11 cellular contexts compared by ENCODE assay signal in the genomic region with DNA sequence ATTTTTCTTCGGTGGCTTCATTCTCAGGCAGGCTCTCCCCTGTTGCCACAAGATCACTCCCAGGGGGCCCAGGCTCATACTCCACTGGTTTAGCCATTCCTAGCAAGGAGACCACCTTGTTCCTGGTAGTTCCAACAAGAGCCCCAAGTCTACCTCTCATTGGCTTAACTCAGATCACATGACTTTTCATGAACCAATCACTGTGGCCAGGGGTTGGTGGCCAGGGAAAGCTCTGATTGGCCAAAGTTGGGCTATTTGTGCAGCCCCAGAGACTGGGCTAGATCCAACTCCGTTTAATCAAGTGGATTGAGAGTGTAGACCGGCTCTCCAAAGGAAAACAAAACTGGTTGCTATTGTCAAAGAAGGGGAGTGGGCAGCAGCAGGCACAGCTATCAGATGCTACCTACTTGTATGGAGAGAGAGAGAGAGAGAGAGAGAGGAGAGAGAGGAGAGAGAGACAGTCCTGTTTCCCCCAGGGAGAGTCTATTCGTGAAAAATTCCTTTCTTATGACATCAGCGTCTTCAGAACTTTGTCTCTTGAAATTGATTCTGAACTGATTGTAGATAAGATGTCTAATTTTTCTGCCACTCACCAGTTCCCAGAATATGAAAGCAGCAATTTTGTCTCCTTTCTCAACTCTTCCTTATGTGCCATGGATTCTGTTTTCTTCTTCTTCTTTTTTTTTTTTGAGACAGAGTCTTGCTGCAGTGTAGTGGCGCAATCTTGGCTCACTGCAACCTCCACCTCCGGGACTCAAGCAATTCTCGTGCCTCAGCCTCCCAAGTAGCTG. TPM values are rescaled to one million over a fixed set of nuclear protein-coding genes. Genes with fewer than 3 reads are reported as not detected.
A peak's percentile ranks its signal among the peaks of the same experiment; 100 is the strongest.
DNase-seq lines count a peak whose midpoint lies in the region; ATAC-seq and TF ChIP-seq lines count a peak whose summit lies in the region.
"Had no signal": no experiment of that assay in that cellular context is flagged by ENCODE, and none has a peak within 500 bp of the region (broad histone marks: within the 10 kb centered on the region; RNA-seq: fewer than 3 reads in every experiment).

No MANE protein-coding gene starts in this region.

- peaks cover 24% of the 10 kb centered on the region for H3K4me1 Mint-ChIP-seq in nephron progenitor cell
- H3K4me1 Mint-ChIP-seq in activated T-helper 1 cell treated with anti-CD3 and anti-CD28 coated beads, Interleukin-12 subunit alpha, Interleukin-12 subunit beta, Interleukin-2, Interleukin-4 antibody, amounts not matched to agents 30 ng/mL and 10 ng/mL and 1 ng/mL, durations not matched to agents 14 hours and 24 hours and 36 hours (ENCODE audit: low read depth) = no peaks in the 10 kb centered on the region
- H3K4me1 Mint-ChIP-seq: central memory CD8-positive, alpha-beta T cell had no signal

- no peaks in the 10 kb centered on the region for H3K9me3 Mint-ChIP-seq in nephron progenitor cell
- no peaks in the 10 kb centered on the region for H3K9me3 Mint-ChIP-seq in activated T-helper 1 cell treated with anti-CD3 and anti-CD28 coated beads, Interleukin-12 subunit alpha, Interleukin-12 subunit beta, Interleukin-2, Interleukin-4 antibody, amounts not matched to agents 30 ng/mL and 10 ng/mL and 1 ng/mL, durations not matched to agents 14 hours and 24 hours and 36 hours
- H3K9me3 Mint-ChIP-seq: central memory CD8-positive, alpha-beta T cell had no signal

- H3K9me3 ChIP-seq in tibial nerve = no peaks in the 10 kb centered on the region

- H3K27me3 Mint-ChIP-seq in nephron progenitor cell (ENCODE audit: low read depth, poor library complexity) = peaks cover 12% of the 10 kb centered on the region
- peaks cover 7% of the 10 kb centered on the region for H3K27me3 Mint-ChIP-seq in activated T-helper 1 cell treated with anti-CD3 and anti-CD28 coated beads, Interleukin-12 subunit alpha, Interleukin-12 subunit beta, Interleukin-2, Interleukin-4 antibody, amounts not matched to agents 30 ng/mL and 10 ng/mL and 1 ng/mL, durations not matched to agents 14 hours and 24 hours and 36 hours (ENCODE audit: insufficient read depth)

- no peak for TF ChIP-seq EP300 in tibial nerve (IDR thresholded peaks at IDR 0.05)

- 50 to 63% methylated on average over 8 of the region's 8 CpGs for WGBS in tibial nerve, 2 donors

- H3K36me3 Mint-ChIP-seq in nephron progenitor cell (ENCODE audit: low read depth) = no peaks in the 10 kb centered on the region
- H3K36me3 Mint-ChIP-seq in activated T-helper 1 cell treated with anti-CD3 and anti-CD28 coated beads, Interleukin-12 subunit alpha, Interleukin-12 subunit beta, Interleukin-2, Interleukin-4 antibody, amounts not matched to agents 30 ng/mL and 10 ng/mL and 1 ng/mL, durations not matched to agents 14 hours and 24 hours and 36 hours (ENCODE audit: low read depth) = no peaks in the 10 kb centered on the region

- TF ChIP-seq POLR2A in tibial nerve (IDR thresholded peaks at IDR 0.05) = no peak

- H3K4me3 Mint-ChIP-seq in nephron progenitor cell = no peak overlapping the region
- no peak overlapping the region for H3K4me3 Mint-ChIP-seq in activated T-helper 1 cell treated with anti-CD3 and anti-CD28 coated beads, Interleukin-12 subunit alpha, Interleukin-12 subunit beta, Interleukin-2, Interleukin-4 antibody, amounts not matched to agents 30 ng/mL and 10 ng/mL and 1 ng/mL, durations not matched to agents 14 hours and 24 hours and 36 hours
- H3K4me3 Mint-ChIP-seq: central memory CD8-positive, alpha-beta T cell had no signal

- H3K36me3 ChIP-seq in tibial nerve = peaks cover 0 to 74% (median 0%) of the 10 kb centered on the region in 3 donors

- no peak overlapping the region for H3K27ac Mint-ChIP-seq in nephron progenitor cell
- no peak overlapping the region for H3K27ac Mint-ChIP-seq in activated T-helper 1 cell treated with anti-CD3 and anti-CD28 coated beads, Interleukin-12 subunit alpha, Interleukin-12 subunit beta, Interleukin-2, Interleukin-4 antibody, amounts not matched to agents 30 ng/mL and 10 ng/mL and 1 ng/mL, durations not matched to agents 14 hours and 24 hours and 36 hours

- no peak overlapping the region for H3K4me3 ChIP-seq in tibial nerve

- no peak overlapping the region for H3K27ac ChIP-seq in tibial nerve

- no peaks in the 10 kb centered on the region for H3K4me1 ChIP-seq in tibial nerve

- intact Hi-C loops in activated T-helper 1 cell treated with anti-CD3 and anti-CD28 coated beads, Interleukin-12 subunit alpha, Interleukin-12 subunit beta, Interleukin-2, Interleukin-4 antibody, amounts not matched to agents 30 ng/mL and 10 ng/mL and 1 ng/mL, durations not matched to agents 14 hours and 24 hours and 36 hours (cut with micrococcal nuclease) = no loop called here

- DNase-seq in AG08396 (ENCODE audit: low spot score) (peak; percentile 52), HuH-7 (ENCODE audit: low spot score) (peak; percentile 38), SW480 (ENCODE audit: low spot score) (peak; percentile 54), iPS DF 19.7 (ENCODE audit: low read depth, low spot score) (peak; percentile 74), nephron progenitor cell (no peak), tibial nerve (ENCODE audit: low spot score in 2 of 2) (no peak)
- DNase-seq in activated T-helper 1 cell treated with anti-CD3 and anti-CD28 coated beads, Interleukin-12 subunit alpha, Interleukin-12 subunit beta, Interleukin-2, Interleukin-4 antibody, amounts not matched to agents 30 ng/mL and 10 ng/mL and 1 ng/mL, durations not matched to agents 14 hours and 24 hours and 36 hours (ENCODE audit: low spot score) = no peak
- DNase-seq: activated CD4-positive, CD25-positive, alpha-beta regulatory T cell; DMS153 had no signal

- TF ChIP-seq CTCF in nephron progenitor cell (IDR thresholded peaks at IDR 0.05) (no peak), tibial nerve (IDR thresholded peaks at IDR 0.05) (no peak)

- H3K27me3 ChIP-seq in tibial nerve = no peaks in the 10 kb centered on the region

- ATAC-seq in GM18517 (IDR thresholded peaks at IDR 0.05; ENCODE audit: unreplicated experiment) = no peak

RNA-seq across cellular contexts. Expression of gene CEACAM19, which starts 5.9 kb away (rescaled TPM):
- 10 to 100 TPM; 10.9 to 38.7 (median 15.4) TPM for total RNA-seq in tibial nerve
- total RNA-seq in activated T-helper 1 cell treated with anti-CD3 and anti-CD28 coated beads, Interleukin-12 subunit alpha, Interleukin-12 subunit beta, Interleukin-2, Interleukin-4 antibody, amounts not matched to agents 30 ng/mL and 10 ng/mL and 1 ng/mL, durations not matched to agents 14 hours and 24 hours and 36 hours = 1.1 and 1.3 TPM in 2 replicates

RNA-seq across cellular contexts. Expression of gene CEACAM16, which starts 21.7 kb away (rescaled TPM):
- total RNA-seq in tibial nerve = not detected
- not detected in 2 replicates for total RNA-seq in activated T-helper 1 cell treated with anti-CD3 and anti-CD28 coated beads, Interleukin-12 subunit alpha, Interleukin-12 subunit beta, Interleukin-2, Interleukin-4 antibody, amounts not matched to agents 30 ng/mL and 10 ng/mL and 1 ng/mL, durations not matched to agents 14 hours and 24 hours and 36 hours

RNA-seq across cellular contexts. Expression of gene PVR, which starts 33.5 kb away (rescaled TPM):
- 10 to 100 TPM; 55.3 to 71.4 (median 69.6) TPM for total RNA-seq in tibial nerve
- 19.3 and 20.6 TPM in 2 replicates for total RNA-seq in activated T-helper 1 cell treated with anti-CD3 and anti-CD28 coated beads, Interleukin-12 subunit alpha, Interleukin-12 subunit beta, Interleukin-2, Interleukin-4 antibody, amounts not matched to agents 30 ng/mL and 10 ng/mL and 1 ng/mL, durations not matched to agents 14 hours and 24 hours and 36 hours

Comparison
In these comparisons a context has a peak if more than half of its experiments do, and no peak if none do; other contexts are left out.
1. DNase-seq: peak in AG08396 (single experiment), HuH-7 (single experiment), SW480 (single experiment) and iPS DF 19.7 (single experiment); none in nephron progenitor cell (single experiment), tibial nerve (0 of 2) and activated T-helper 1 cell treated with anti-CD3 and anti-CD28 coated beads, Interleukin-12 subunit alpha, Interleukin-12 subunit beta, Interleukin-2, Interleukin-4 antibody, amounts not matched to agents 30 ng/mL and 10 ng/mL and 1 ng/mL, durations not matched to agents 14 hours and 24 hours and 36 hours (single experiment).